In the genomic region with DNA sequence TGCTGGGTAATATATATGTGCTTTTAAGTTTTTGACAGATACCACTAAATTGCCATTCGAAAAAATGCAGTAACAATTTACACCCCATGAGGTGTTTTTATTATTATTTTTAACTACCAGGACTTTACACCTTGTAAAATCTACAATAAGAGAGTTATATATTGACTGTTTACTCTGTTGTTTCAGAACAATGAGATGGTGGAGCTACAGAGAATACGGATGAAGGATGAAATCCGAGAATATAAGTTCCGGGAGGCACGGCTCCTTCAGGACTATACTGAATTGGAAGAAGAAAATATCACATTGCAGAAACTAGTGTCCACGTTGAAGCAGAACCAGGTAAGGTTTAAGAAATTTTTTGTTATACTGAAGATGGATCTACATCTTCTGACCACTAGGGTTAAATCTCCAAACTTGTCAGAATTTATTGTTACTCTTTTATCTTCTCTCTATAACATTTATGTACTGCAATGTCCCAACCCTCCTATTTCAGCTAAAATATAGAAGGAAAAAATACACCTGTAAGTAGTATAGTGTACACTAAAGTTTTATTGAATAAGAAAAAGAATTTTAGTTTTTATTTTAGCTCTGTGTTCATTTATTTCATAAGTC, we compare ENCODE assay signal across 20 cellular contexts.
"Had no signal": no experiment of that assay in that cellular context is flagged by ENCODE, and none has a peak within 500 bp of the region (broad histone marks: within the 10 kb centered on the region; RNA-seq: fewer than 3 reads in every experiment).

No MANE protein-coding gene starts in this region.

- H3K27me3 ChIP-seq: adrenal gland, heart left ventricle, ovary, right lobe of liver, suprapubic skin had no signal

- H3K4me1 ChIP-seq: adrenal gland, lower lobe of right lung had no signal

- H3K4me3 Mint-ChIP-seq: activated CD8-positive, alpha-beta T cell treated with anti-CD3 and anti-CD28 coated beads, Interleukin-2, amount 10 ng/mL, durations not matched to agents 7 days and 5 days; activated naive CD4-positive, alpha-beta T cell treated with anti-CD3 and anti-CD28 coated beads, Interleukin-2, amount 50 U/mL, for 24 hours; T-helper 17 cell; WTC11 had no signal

- H3K27ac ChIP-seq: adrenal gland, heart left ventricle, lower lobe of right lung, ovary, right lobe of liver, suprapubic skin had no signal

- H3K9me3 Mint-ChIP-seq: activated naive CD4-positive, alpha-beta T cell treated with anti-CD3 and anti-CD28 coated beads, Interleukin-2, amount 50 U/mL, for 24 hours had no signal

- ATAC-seq: activated CD8-positive, alpha-beta T cell treated with anti-CD3 and anti-CD28 coated beads, Interleukin-2, amount 10 ng/mL, durations not matched to agents 7 days and 5 days; heart left ventricle; left cardiac atrium; lower lobe of right lung; right lobe of liver; stimulated activated naive CD8-positive, alpha-beta T cell treated with anti-CD3 and anti-CD28 coated beads, Interleukin-15, Interleukin-2, amounts not matched to agents 100 U/mL and 50 U/mL, for 24 hours; T-helper 17 cell; WTC11 had no signal

- H3K36me3 ChIP-seq: adrenal gland, lower lobe of right lung, ovary, right lobe of liver, suprapubic skin had no signal

- DNase-seq: activated CD4-positive, alpha-beta T cell treated with anti-CD3 and anti-CD28 coated beads for 48 hours; activated CD8-positive, alpha-beta memory T cell treated with anti-CD3 and anti-CD28 coated beads, Interleukin-2, amount 50 U/mL, for 4 hours; activated CD8-positive, alpha-beta T cell treated with anti-CD3 and anti-CD28 coated beads, Interleukin-2, amount 10 ng/mL, durations not matched to agents 7 days and 5 days; activated effector memory CD4-positive, alpha-beta T cell treated with anti-CD3 and anti-CD28 coated beads, Interleukin-2, amount 50 U/mL, for 16 hours; activated T-cell treated with anti-CD3 and anti-CD28 coated beads, Interleukin-2, amount 50 U/mL, for 48 hours; adrenal gland; caudate nucleus; cortex of kidney; effector CD8-positive, alpha-beta T cell; heart left ventricle; left cardiac atrium; lower lobe of right lung; ovary; right lobe of liver; stimulated activated naive CD8-positive, alpha-beta T cell treated with anti-CD3 and anti-CD28 coated beads, Interleukin-15, Interleukin-2, amounts not matched to agents 100 U/mL and 50 U/mL, for 24 hours; T-helper 17 cell; trophoblast cell had no signal

- H3K4me3 ChIP-seq: adrenal gland, heart left ventricle, lower lobe of right lung, ovary, right lobe of liver, suprapubic skin had no signal

- H3K4me1 Mint-ChIP-seq: activated naive CD4-positive, alpha-beta T cell treated with anti-CD3 and anti-CD28 coated beads, Interleukin-2, amount 50 U/mL, for 24 hours had no signal

- H3K27me3 Mint-ChIP-seq: activated naive CD4-positive, alpha-beta T cell treated with anti-CD3 and anti-CD28 coated beads, Interleukin-2, amount 50 U/mL, for 24 hours; T-helper 17 cell had no signal

- H3K9me3 ChIP-seq: adrenal gland, heart left ventricle, lower lobe of right lung, ovary, right lobe of liver, suprapubic skin had no signal

- H3K27ac Mint-ChIP-seq: activated CD8-positive, alpha-beta T cell treated with anti-CD3 and anti-CD28 coated beads, Interleukin-2, amount 10 ng/mL, durations not matched to agents 7 days and 5 days; activated naive CD4-positive, alpha-beta T cell treated with anti-CD3 and anti-CD28 coated beads, Interleukin-2, amount 50 U/mL, for 24 hours; T-helper 17 cell; WTC11 had no signal
